In genomic region chr20:46025376-46025783, GRCh38 we compare ENCODE assay signal across 20 cellular contexts. TPM values are rescaled to one million over a fixed set of nuclear protein-coding genes. Genes with fewer than 3 reads are reported as not detected.
DNase-seq lines count a peak whose midpoint lies in the region; ATAC-seq and TF ChIP-seq lines count a peak whose summit lies in the region.
"Had no signal": no experiment of that assay in that cellular context is flagged by ENCODE, and none has a peak within 500 bp of the region (broad histone marks: within the 10 kb centered on the region; RNA-seq: fewer than 3 reads in every experiment).

No MANE protein-coding gene starts in this region.

- no peak overlapping the region for H3K4me3 ChIP-seq in BE2C (ENCODE audit: low read depth, low read length)
- H3K4me3 ChIP-seq: GM12878, SK-N-MC had no signal

- H3K27ac ChIP-seq in cingulate gyrus (ENCODE audit: low read depth, low read length): peak overlapping the region; percentile 54
- H3K27ac ChIP-seq: 22Rv1, SK-N-MC had no signal

- DNase-seq in DMS 273 (lab: John Stamatoyannopoulos, UW; ENCODE audit: unreplicated experiment) (peak; percentile 32), DMS 273 treated with DMSO at 0.1 percent for 48 hours (lab: John Stamatoyannopoulos, UW) (no peak), Ammon's horn (ENCODE audit: low spot score) (peak; percentile 45), NCI-H2227 treated with DMSO at 0.1 percent for 48 hours (lab: John Stamatoyannopoulos, UW) (peak; percentile 49), BE2C (no peak)
- no peak for DNase-seq in activated T-cell treated with anti-CD3 and anti-CD28 coated beads, Interleukin-2, amount 50 U/mL, for 1 hour
- DNase-seq: AML-193, MM.1S, NCI-H1092 treated with DMSO at 0.1 percent for 48 hours, NCI-H187, NCI-H446, NCI-H82, OCI-M1, Right ventricle myocardium superior, T-cell had no signal

- TF ChIP-seq CTCF in BE2C (IDR thresholded peaks at IDR 0.05; ENCODE audit: low read depth, low read length): no peak

- peaks cover 34% of the 10 kb centered on the region for H3K27me3 ChIP-seq in BE2C

- H3K4me1 ChIP-seq in BE2C: peaks cover 7% of the 10 kb centered on the region

- no peak for ATAC-seq in GM21381 (IDR thresholded peaks at IDR 0.05; ENCODE audit: unreplicated experiment)
- ATAC-seq: GM12878, T-cell had no signal

- no peaks in the 10 kb centered on the region for H3K9me3 ChIP-seq in BE2C

- no peaks in the 10 kb centered on the region for H3K36me3 ChIP-seq in BE2C

RNA-seq across cellular contexts. Expression of gene SLC12A5, which starts 3.6 kb away (rescaled TPM):
- polyA plus RNA-seq in BE2C (2012; ENCODE audit: insufficient read depth, insufficient read length, low read depth): 9.0 TPM

RNA-seq across cellular contexts. Expression of gene MMP9, which starts 16.7 kb away (rescaled TPM):
- polyA plus RNA-seq in BE2C (2012; ENCODE audit: insufficient read depth, insufficient read length, low read depth): not detected

RNA-seq across cellular contexts. Expression of gene ZNF335, which starts 53.4 kb away (rescaled TPM):
- polyA plus RNA-seq in BE2C (2012; ENCODE audit: insufficient read depth, insufficient read length, low read depth): 23.4 TPM

Comparison
In these comparisons a context has a peak if more than half of its experiments do, and no peak if none do; other contexts are left out.
1. DNase-seq: peak in DMS 273 (single experiment), Ammon's horn (single experiment) and NCI-H2227 treated with DMSO at 0.1 percent for 48 hours (single experiment); none in DMS 273 treated with DMSO at 0.1 percent for 48 hours (single experiment), activated T-cell treated with anti-CD3 and anti-CD28 coated beads, Interleukin-2, amount 50 U/mL, for 1 hour (single experiment) and BE2C (single experiment).